ENCODE assay signal across 1 cellular context in the genomic region with DNA sequence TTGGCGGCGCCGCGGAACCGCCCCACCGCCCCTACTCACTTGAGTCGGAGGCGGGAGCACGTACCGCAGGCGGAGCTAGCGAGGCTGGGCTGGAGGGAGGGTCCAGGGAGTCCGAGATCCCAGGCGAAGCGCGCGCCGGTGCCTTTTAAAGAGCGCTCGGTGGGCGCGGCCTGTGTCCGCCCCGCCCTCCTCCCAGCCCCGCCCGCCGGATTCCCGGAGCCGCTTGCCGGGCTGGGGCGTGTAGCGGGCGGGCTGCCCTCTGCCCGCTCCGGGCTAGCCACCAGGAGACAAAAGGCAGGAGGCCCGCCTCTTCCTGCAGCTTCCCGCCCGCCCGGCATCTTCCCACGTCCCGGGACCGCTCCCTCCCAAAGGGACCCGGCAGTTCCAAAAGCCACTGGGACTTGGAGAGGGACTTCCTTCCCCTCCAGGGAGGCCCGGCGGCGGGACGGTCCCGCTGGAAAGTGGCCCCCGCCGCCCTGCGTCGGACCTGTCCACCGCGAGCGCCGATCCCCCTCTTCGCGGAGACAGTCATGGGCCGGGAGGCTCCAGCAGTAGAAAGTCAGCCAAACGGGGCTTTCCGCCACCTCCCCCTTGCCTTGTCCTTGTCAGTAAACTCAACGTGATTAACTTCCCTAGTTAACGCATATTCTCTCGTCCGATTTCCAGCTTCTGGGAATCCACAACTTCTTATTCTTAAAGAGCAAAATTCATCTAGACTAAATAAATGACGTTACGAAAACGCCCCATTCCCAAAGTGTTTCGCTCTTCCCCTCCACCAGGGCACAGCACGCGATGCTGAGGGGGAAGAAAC.
TF ChIP-seq lines count a peak whose summit lies in the region.

CSRP2 (minus strand) TSS at position 121 of the 811 bp plus-strand sequence. CDS start 12,759 bp downstream, outside the sequence.

TF ChIP-seq in HepG2, 621 proteins besides CTCF, POLR2A, EP300 and RAD21 (continued from another document and continues in another):
- TF ChIP-seq KDM4B (CRISPR knock-in tag; IDR thresholded peaks at IDR 0.05) = no peak
- no peak for TF ChIP-seq ZNF781 (CRISPR knock-in tag; IDR thresholded peaks at IDR 0.05; ENCODE audit: borderline replicate concordance, not compliant biosample characterization)
- no peak for TF ChIP-seq AGO1 (IDR thresholded peaks at IDR 0.05; ENCODE audit: low read depth, low read length, poor library complexity, severe bottlenecking)
- TF ChIP-seq ZNF878 (CRISPR knock-in tag; IDR thresholded peaks at IDR 0.05) = no peak
- TF ChIP-seq, protein P1, sequence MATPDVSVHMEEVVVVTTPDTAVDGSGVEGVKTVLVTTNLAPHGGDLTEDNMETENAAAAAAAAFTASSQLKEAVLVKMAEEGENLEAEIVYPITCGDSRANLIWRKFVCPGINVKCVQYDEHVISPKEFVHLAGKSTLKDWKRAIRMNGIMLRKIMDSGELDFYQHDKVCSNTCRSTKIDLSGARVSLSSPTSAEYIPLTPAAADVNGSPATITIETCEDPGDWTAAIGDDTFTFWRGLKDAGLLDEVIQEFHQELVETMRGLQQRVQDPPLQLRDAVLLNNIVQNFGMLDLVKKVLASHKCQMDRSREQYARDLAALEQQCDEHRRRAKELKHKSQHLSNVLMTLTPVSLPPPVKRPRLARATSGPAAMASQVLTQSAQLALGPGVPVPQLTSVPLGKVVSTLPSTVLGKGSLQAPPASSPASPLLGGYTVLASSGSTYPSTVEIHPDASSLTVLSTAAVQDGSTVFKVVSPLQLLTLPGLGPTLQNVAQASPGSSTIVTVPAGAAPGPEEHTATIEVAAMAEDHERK (CRISPR knock-in tag; IDR thresholded peaks at IDR 0.05; ENCODE audit: low read depth) = no peak
- TF ChIP-seq ZNF558 (CRISPR knock-in tag; IDR thresholded peaks at IDR 0.05; ENCODE audit: borderline replicate concordance) = no peak
- TF ChIP-seq, protein P2, sequence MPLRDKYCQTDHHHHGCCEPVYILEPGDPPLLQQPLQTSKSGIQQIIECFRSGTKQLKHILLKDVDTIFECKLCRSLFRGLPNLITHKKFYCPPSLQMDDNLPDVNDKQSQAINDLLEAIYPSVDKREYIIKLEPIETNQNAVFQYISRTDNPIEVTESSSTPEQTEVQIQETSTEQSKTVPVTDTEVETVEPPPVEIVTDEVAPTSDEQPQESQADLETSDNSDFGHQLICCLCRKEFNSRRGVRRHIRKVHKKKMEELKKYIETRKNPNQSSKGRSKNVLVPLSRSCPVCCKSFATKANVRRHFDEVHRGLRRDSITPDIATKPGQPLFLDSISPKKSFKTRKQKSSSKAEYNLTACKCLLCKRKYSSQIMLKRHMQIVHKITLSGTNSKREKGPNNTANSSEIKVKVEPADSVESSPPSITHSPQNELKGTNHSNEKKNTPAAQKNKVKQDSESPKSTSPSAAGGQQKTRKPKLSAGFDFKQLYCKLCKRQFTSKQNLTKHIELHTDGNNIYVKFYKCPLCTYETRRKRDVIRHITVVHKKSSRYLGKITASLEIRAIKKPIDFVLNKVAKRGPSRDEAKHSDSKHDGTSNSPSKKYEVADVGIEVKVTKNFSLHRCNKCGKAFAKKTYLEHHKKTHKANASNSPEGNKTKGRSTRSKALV (CRISPR knock-in tag; IDR thresholded peaks at IDR 0.05) = peak; percentile 31; the same call in 1 of the 2 replicates
- no peak for TF ChIP-seq ZNF75D (CRISPR knock-in tag; IDR thresholded peaks at IDR 0.05; ENCODE audit: borderline replicate concordance)
- no peak for TF ChIP-seq TBP (CRISPR knock-in tag; IDR thresholded peaks at IDR 0.05)
- no peak for TF ChIP-seq ZNF773 (CRISPR knock-in tag; IDR thresholded peaks at IDR 0.05; ENCODE audit: borderline replicate concordance)
- TF ChIP-seq ZNF644 (CRISPR knock-in tag; IDR thresholded peaks at IDR 0.05; ENCODE audit: low read depth) = no peak
- TF ChIP-seq CENPX (CRISPR knock-in tag; IDR thresholded peaks at IDR 0.05) = no peak
- TF ChIP-seq CHD4 (IDR thresholded peaks at IDR 0.05; ENCODE audit: borderline replicate concordance, low read length) = no peak
- TF ChIP-seq, protein P3, sequence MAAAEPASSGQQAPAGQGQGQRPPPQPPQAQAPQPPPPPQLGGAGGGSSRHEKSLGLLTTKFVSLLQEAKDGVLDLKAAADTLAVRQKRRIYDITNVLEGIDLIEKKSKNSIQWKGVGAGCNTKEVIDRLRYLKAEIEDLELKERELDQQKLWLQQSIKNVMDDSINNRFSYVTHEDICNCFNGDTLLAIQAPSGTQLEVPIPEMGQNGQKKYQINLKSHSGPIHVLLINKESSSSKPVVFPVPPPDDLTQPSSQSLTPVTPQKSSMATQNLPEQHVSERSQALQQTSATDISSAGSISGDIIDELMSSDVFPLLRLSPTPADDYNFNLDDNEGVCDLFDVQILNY (CRISPR knock-in tag; conservative IDR thresholded peaks at IDR 0.05) = no peak
- TF ChIP-seq PRMT3 (CRISPR knock-in tag; IDR thresholded peaks at IDR 0.05; ENCODE audit: borderline replicate concordance, low read depth) = no peak
- no peak for TF ChIP-seq ZNF3 (CRISPR knock-in tag; IDR thresholded peaks at IDR 0.05)
- no peak for TF ChIP-seq FOXA1 (IDR thresholded peaks at IDR 0.05)
- TF ChIP-seq FOXA1 (CRISPR knock-in tag; IDR thresholded peaks at IDR 0.05) = no peak
- no peak for TF ChIP-seq SYNCRIP (IDR thresholded peaks at IDR 0.05; ENCODE audit: insufficient read depth, low read depth, low read length)
- TF ChIP-seq DR1 (CRISPR knock-in tag; IDR thresholded peaks at IDR 0.05) = peak; percentile 80
- TF ChIP-seq MLLT10 (CRISPR knock-in tag; IDR thresholded peaks at IDR 0.05) = no peak
- no peak for TF ChIP-seq MIXL1 (CRISPR knock-in tag; IDR thresholded peaks at IDR 0.05)
- TF ChIP-seq ZNF556 (CRISPR knock-in tag; IDR thresholded peaks at IDR 0.05; ENCODE audit: borderline replicate concordance) = peak; percentile 69; the same call in 1 of the 2 replicates
- TF ChIP-seq, protein P4, sequence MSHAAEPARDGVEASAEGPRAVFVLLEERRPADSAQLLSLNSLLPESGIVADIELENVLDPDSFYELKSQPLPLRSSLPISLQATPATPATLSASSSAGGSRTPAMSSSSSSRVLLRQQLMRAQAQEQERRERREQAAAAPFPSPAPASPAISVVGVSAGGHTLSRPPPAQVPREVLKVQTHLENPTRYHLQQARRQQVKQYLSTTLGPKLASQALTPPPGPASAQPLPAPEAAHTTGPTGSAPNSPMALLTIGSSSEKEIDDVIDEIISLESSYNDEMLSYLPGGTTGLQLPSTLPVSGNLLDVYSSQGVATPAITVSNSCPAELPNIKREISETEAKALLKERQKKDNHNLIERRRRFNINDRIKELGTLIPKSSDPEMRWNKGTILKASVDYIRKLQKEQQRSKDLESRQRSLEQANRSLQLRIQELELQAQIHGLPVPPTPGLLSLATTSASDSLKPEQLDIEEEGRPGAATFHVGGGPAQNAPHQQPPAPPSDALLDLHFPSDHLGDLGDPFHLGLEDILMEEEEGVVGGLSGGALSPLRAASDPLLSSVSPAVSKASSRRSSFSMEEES (CRISPR knock-in tag; IDR thresholded peaks at IDR 0.05) = no peak
- 0 out of 2 replicates have a peak, but pooled peaks have one; percentile 11 for TF ChIP-seq ZNF383 (CRISPR knock-in tag; IDR thresholded peaks at IDR 0.05; ENCODE audit: borderline replicate concordance)
- no peak for TF ChIP-seq ZNF33B (CRISPR knock-in tag; IDR thresholded peaks at IDR 0.05)
- no peak for TF ChIP-seq ZNF720 (CRISPR knock-in tag; IDR thresholded peaks at IDR 0.05)
- no peak; the same call in 1 of the 2 replicates for TF ChIP-seq HOXA5 (CRISPR knock-in tag; IDR thresholded peaks at IDR 0.05)
- TF ChIP-seq, protein P5, sequence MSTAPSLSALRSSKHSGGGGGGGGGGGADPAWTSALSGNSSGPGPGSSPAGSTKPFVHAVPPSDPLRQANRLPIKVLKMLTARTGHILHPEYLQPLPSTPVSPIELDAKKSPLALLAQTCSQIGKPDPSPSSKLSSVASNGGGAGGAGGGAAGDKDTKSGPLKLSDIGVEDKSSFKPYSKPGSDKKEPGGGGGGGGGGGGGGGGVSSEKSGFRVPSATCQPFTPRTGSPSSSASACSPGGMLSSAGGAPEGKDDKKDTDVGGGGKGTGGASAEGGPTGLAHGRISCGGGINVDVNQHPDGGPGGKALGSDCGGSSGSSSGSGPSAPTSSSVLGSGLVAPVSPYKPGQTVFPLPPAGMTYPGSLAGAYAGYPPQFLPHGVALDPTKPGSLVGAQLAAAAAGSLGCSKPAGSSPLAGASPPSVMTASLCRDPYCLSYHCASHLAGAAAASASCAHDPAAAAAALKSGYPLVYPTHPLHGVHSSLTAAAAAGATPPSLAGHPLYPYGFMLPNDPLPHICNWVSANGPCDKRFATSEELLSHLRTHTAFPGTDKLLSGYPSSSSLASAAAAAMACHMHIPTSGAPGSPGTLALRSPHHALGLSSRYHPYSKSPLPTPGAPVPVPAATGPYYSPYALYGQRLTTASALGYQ (CRISPR knock-in tag; IDR thresholded peaks at IDR 0.05) = no peak
- TF ChIP-seq REPIN1 (CRISPR knock-in tag; IDR thresholded peaks at IDR 0.05; ENCODE audit: borderline replicate concordance, low read depth) = no peak; the same call in 1 of the 2 replicates
- TF ChIP-seq MIER2 (CRISPR knock-in tag; IDR thresholded peaks at IDR 0.05) = no peak
- no peak for TF ChIP-seq ZZZ3 (CRISPR knock-in tag; IDR thresholded peaks at IDR 0.05; ENCODE audit: borderline replicate concordance)
- no peak for TF ChIP-seq TCF12 (IDR thresholded peaks at IDR 0.05)
- TF ChIP-seq TCF12 (CRISPR knock-in tag; IDR thresholded peaks at IDR 0.05) = no peak
- TF ChIP-seq ZFYVE20 (CRISPR knock-in tag; IDR thresholded peaks at IDR 0.05; ENCODE audit: borderline replicate concordance, low read depth) = no peak
- no peak for TF ChIP-seq ZNF326 (CRISPR knock-in tag; IDR thresholded peaks at IDR 0.05; ENCODE audit: borderline replicate concordance)
- TF ChIP-seq THAP8 (CRISPR knock-in tag; IDR thresholded peaks at IDR 0.05; ENCODE audit: borderline replicate concordance) = 0 out of 2 replicates have a peak, but pooled peaks have one; percentile 51
- TF ChIP-seq, protein P6, sequence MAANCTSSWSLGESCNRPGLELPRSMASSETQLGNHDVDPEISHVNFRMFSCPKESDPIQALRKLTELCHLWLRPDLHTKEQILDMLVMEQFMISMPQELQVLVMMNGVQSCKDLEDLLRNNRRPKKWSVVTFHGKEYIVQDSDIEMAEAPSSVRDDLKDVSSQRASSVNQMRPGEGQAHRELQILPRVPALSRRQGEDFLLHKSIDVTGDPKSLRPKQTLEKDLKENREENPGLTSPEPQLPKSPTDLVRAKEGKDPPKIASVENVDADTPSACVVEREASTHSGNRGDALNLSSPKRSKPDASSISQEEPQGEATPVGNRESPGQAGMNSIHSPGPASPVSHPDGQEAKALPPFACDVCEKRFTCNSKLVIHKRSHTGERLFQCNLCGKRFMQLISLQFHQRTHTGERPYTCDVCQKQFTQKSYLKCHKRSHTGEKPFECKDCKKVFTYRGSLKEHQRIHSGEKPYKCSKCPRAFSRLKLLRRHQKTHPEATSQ (CRISPR knock-in tag; IDR thresholded peaks at IDR 0.05; ENCODE audit: borderline replicate concordance) = no peak
- TF ChIP-seq SRSF9 (IDR thresholded peaks at IDR 0.05; ENCODE audit: borderline replicate concordance, insufficient read depth, low read depth, low read length, poor library complexity, severe bottlenecking) = no peak
- TF ChIP-seq ZNF230 (CRISPR knock-in tag; IDR thresholded peaks at IDR 0.05) = no peak
- no peak for TF ChIP-seq ZBTB7A (CRISPR knock-in tag; IDR thresholded peaks at IDR 0.05)
- TF ChIP-seq ZNF30 (CRISPR knock-in tag; IDR thresholded peaks at IDR 0.05) = no peak
- no peak for TF ChIP-seq REXO4 (CRISPR knock-in tag; IDR thresholded peaks at IDR 0.05; ENCODE audit: borderline replicate concordance)
- 0 out of 2 replicates have a peak, but pooled peaks have one; percentile 33 for TF ChIP-seq SAFB2 (CRISPR knock-in tag; IDR thresholded peaks at IDR 0.05; ENCODE audit: borderline replicate concordance, low read depth)
- TF ChIP-seq IRX3 (CRISPR knock-in tag; IDR thresholded peaks at IDR 0.05; ENCODE audit: borderline replicate concordance, low read depth) = no peak
- no peak for TF ChIP-seq ZNF101 (CRISPR knock-in tag; IDR thresholded peaks at IDR 0.05; ENCODE audit: borderline replicate concordance, low read depth)
- TF ChIP-seq, protein P7, sequence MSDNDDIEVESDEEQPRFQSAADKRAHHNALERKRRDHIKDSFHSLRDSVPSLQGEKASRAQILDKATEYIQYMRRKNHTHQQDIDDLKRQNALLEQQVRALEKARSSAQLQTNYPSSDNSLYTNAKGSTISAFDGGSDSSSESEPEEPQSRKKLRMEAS (IDR thresholded peaks at IDR 0.05) = peak; percentile 14; the same call in 1 of the 2 replicates
- no peak for TF ChIP-seq ZFP36L2 (CRISPR knock-in tag; IDR thresholded peaks at IDR 0.05)
- TF ChIP-seq RELA (CRISPR knock-in tag; IDR thresholded peaks at IDR 0.05) = no peak
- TF ChIP-seq ZNF251 (CRISPR knock-in tag; IDR thresholded peaks at IDR 0.05) = no peak
- TF ChIP-seq PLSCR1 (CRISPR knock-in tag; IDR thresholded peaks at IDR 0.05; ENCODE audit: borderline replicate concordance) = no peak
- TF ChIP-seq, protein P8, sequence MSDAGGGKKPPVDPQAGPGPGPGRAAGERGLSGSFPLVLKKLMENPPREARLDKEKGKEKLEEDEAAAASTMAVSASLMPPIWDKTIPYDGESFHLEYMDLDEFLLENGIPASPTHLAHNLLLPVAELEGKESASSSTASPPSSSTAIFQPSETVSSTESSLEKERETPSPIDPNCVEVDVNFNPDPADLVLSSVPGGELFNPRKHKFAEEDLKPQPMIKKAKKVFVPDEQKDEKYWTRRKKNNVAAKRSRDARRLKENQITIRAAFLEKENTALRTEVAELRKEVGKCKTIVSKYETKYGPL (CRISPR knock-in tag; IDR thresholded peaks at IDR 0.05) = no peak
- no peak for TF ChIP-seq PHB2 (IDR thresholded peaks at IDR 0.05; ENCODE audit: partially characterized antibody)
- TF ChIP-seq KDM5A (IDR thresholded peaks at IDR 0.05; ENCODE audit: borderline replicate concordance, low read length) = no peak
- no peak for TF ChIP-seq SATB2 (CRISPR knock-in tag; IDR thresholded peaks at IDR 0.05)
- peak; percentile 7 for TF ChIP-seq XRCC5 (optimal IDR thresholded peaks at IDR 0.05; ENCODE audit: low read length)
- no peak for TF ChIP-seq ZNF382 (CRISPR knock-in tag; IDR thresholded peaks at IDR 0.05; ENCODE audit: borderline replicate concordance)
- no peak for TF ChIP-seq ZIK1 (CRISPR knock-in tag; IDR thresholded peaks at IDR 0.05; ENCODE audit: borderline replicate concordance, low read depth)
- TF ChIP-seq ZBTB38 (CRISPR knock-in tag; IDR thresholded peaks at IDR 0.05) = 0 out of 2 replicates have a peak, but pooled peaks have one; percentile 38
- no peak for TF ChIP-seq KLF6 (CRISPR knock-in tag; IDR thresholded peaks at IDR 0.05)
- no peak for TF ChIP-seq ZFP36L1 (CRISPR knock-in tag; IDR thresholded peaks at IDR 0.05)
